ENCODE assay signal across 17 cellular contexts in the genomic region with DNA sequence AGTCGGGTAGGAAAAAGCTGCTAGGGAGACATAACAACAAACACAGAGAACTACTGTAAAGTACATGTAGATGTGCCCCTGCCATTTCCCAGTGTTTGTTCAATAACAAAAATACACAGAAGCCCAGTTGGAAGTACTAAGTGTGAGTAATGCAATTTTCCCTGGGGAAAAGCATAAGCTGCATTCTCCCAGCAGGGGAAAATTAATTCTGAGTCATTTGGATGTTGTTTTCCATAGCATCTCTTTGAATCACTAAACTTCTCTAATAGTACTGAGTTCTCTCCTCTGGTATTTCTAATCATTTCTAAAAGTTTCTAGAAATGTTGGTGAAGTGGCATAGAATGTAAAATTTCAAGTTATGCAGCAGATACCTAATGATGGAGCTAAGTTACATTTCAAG.
DNase-seq lines count a peak whose midpoint lies in the region; ATAC-seq and TF ChIP-seq lines count a peak whose summit lies in the region.
"Had no signal": no experiment of that assay in that cellular context is flagged by ENCODE, and none has a peak within 500 bp of the region (broad histone marks: within the 10 kb centered on the region; RNA-seq: fewer than 3 reads in every experiment).

No MANE protein-coding gene starts in this region.

- CTCF ChIA-PET in AG04449 (lab: Yijun Ruan, JAX) = no interaction called here
- CTCF ChIA-PET in WTC11 (lab: Charles Lee) = no interaction called here
- CTCF ChIA-PET in T-cell (lab: Charles Lee) = no interaction called here

- H3K4me1 Mint-ChIP-seq in WTC11 = peaks cover 8% of the 10 kb centered on the region
- H3K4me1 Mint-ChIP-seq in T-cell = no peaks in the 10 kb centered on the region
- H3K4me1 Mint-ChIP-seq: neural crest cell; stimulated activated effector memory CD8-positive, alpha-beta T cell treated with anti-CD3 and anti-CD28 coated beads, Interleukin-12 subunit alpha, Interleukin-12 subunit beta, amount 100 ng/mL, for 72 hours had no signal

- ATAC-seq in WTC11 = no peak
- ATAC-seq in omental fat pad (ENCODE audit: low FRiP score) = no peak
- no peak for ATAC-seq in activated CD4-positive, CD25-positive, alpha-beta regulatory T cell treated with anti-CD3 and anti-CD28 coated beads, Interleukin-2, amount 50 U/mL, for 24 hours
- no peak for ATAC-seq in T-cell (replicated peaks in 1 of 4)
- ATAC-seq: HepG2; left ventricle myocardium superior; stimulated activated effector memory CD8-positive, alpha-beta T cell treated with anti-CD3 and anti-CD28 coated beads, Interleukin-12 subunit alpha, Interleukin-12 subunit beta, amount 100 ng/mL, for 72 hours had no signal

- H3K27ac Mint-ChIP-seq in WTC11 (peak overlapping the region; percentile 37; the same call in 1 of the 2 replicates), T-cell (no peak overlapping the region)
- H3K27ac Mint-ChIP-seq: stimulated activated effector memory CD8-positive, alpha-beta T cell treated with anti-CD3 and anti-CD28 coated beads, Interleukin-12 subunit alpha, Interleukin-12 subunit beta, amount 100 ng/mL, for 72 hours had no signal

- no peaks in the 10 kb centered on the region for H3K27me3 Mint-ChIP-seq in WTC11 (ENCODE audit: low read depth)
- no peaks in the 10 kb centered on the region for H3K27me3 Mint-ChIP-seq in T-cell

- DNase-seq in AG04449 (ENCODE audit: low read depth, low spot score) (peak; percentile 78), HCEC 1CT (peak; percentile 74), WTC11 (ENCODE audit: low spot score) (no peak), fibroblast of villous mesenchyme (ENCODE audit: low read depth) (peak; percentile 31), omental fat pad (ENCODE audit: low spot score) (no peak), hepatic stellate cell (ENCODE audit: low spot score) (no peak), T-cell (no peak)
- DNase-seq: activated CD4-positive, alpha-beta T cell treated with anti-CD3 and anti-CD28 coated beads, Interleukin-2, amount 50 U/mL, for 4 hours; activated gamma-delta T cell treated with Interleukin-2 at 50 U/mL for 16 hours; left ventricle myocardium superior; NCI-H146; T-helper 1 cell had no signal

- H3K36me3 Mint-ChIP-seq in WTC11 (peaks cover 7% of the 10 kb centered on the region; the same call in 1 of the 2 replicates), T-cell (no peaks in the 10 kb centered on the region)
- H3K36me3 Mint-ChIP-seq: stimulated activated effector memory CD8-positive, alpha-beta T cell treated with anti-CD3 and anti-CD28 coated beads, Interleukin-12 subunit alpha, Interleukin-12 subunit beta, amount 100 ng/mL, for 72 hours had no signal

- POLR2A ChIA-PET in AG04449 (lab: Yijun Ruan, JAX) (no interaction called here), WTC11 (lab: Charles Lee) (no interaction called here), T-cell (lab: Charles Lee) (no interaction called here)

- no peak overlapping the region for H3K4me3 Mint-ChIP-seq in WTC11
- no peak overlapping the region for H3K4me3 Mint-ChIP-seq in T-cell
- H3K4me3 Mint-ChIP-seq: neural crest cell; stimulated activated effector memory CD8-positive, alpha-beta T cell treated with anti-CD3 and anti-CD28 coated beads, Interleukin-12 subunit alpha, Interleukin-12 subunit beta, amount 100 ng/mL, for 72 hours had no signal

- TF ChIP-seq CTCF in AG04449 (IDR thresholded peaks at IDR 0.05; ENCODE audit: insufficient read depth, low read length, missing control alignments) (no peak), WTC11 (IDR thresholded peaks at IDR 0.05) (no peak), fibroblast of villous mesenchyme (IDR thresholded peaks at IDR 0.05; ENCODE audit: insufficient read depth, low read depth, low read length) (no peak), omental fat pad (IDR thresholded peaks at IDR 0.05) (no peak)

- H3K9me3 Mint-ChIP-seq in WTC11 (peaks cover 10% of the 10 kb centered on the region), T-cell (peaks cover 2 to 10% (median 8%) of the 10 kb centered on the region in 3 donors)

- no peak overlapping the region for H3K4me3 ChIP-seq in AG04449 (ENCODE audit: low read depth, low read length)
- H3K4me3 ChIP-seq in fibroblast of villous mesenchyme (ENCODE audit: low read depth, low read length) = no peak overlapping the region
- H3K4me3 ChIP-seq: BLaER1 treated with 17β-estradiol and CSF1 and Interleukin-3, amounts not matched to agents 10 nM and 100 nM had no signal

TF ChIP-seq in WTC11, 78 proteins besides CTCF, POLR2A, EP300 and RAD21:
- TF ChIP-seq NFATC4 (CRISPR knock-in tag; IDR thresholded peaks at IDR 0.05) (no peak), ZBTB21 (CRISPR knock-in tag; IDR thresholded peaks at IDR 0.05; ENCODE audit: borderline replicate concordance) (no peak), GRHL2 (CRISPR knock-in tag; IDR thresholded peaks at IDR 0.05; ENCODE audit: insufficient replicate concordance, severe bottlenecking) (no peak), OVOL2 (CRISPR knock-in tag; IDR thresholded peaks at IDR 0.05; ENCODE audit: borderline replicate concordance) (no peak), JUN (CRISPR knock-in tag; IDR thresholded peaks at IDR 0.05) (no peak), AFF4 (CRISPR knock-in tag; IDR thresholded peaks at IDR 0.05; ENCODE audit: borderline replicate concordance) (no peak), NR3C1 (CRISPR knock-in tag; conservative IDR thresholded peaks at IDR 0.05; ENCODE audit: low read depth) (no peak), ZNF396 (CRISPR knock-in tag; IDR thresholded peaks at IDR 0.05; ENCODE audit: borderline replicate concordance) (no peak), GTF2I (CRISPR knock-in tag; conservative IDR thresholded peaks at IDR 0.05) (no peak), ZBTB43 (CRISPR knock-in tag; IDR thresholded peaks at IDR 0.05) (no peak), ZNF232 (CRISPR knock-in tag; IDR thresholded peaks at IDR 0.05) (no peak)

Comparison
In these comparisons a context has a peak if more than half of its experiments do, and no peak if none do; other contexts are left out.
1. DNase-seq: peak in AG04449 (single experiment), HCEC 1CT (single experiment) and fibroblast of villous mesenchyme (single experiment); none in WTC11 (single experiment), omental fat pad (single experiment), hepatic stellate cell (single experiment) and T-cell (0 of 34).